Comparison of ENCODE assay signal across 8 cellular contexts in genomic region chr14:105315211-105315721, GRCh38. TPM values are rescaled to one million over a fixed set of nuclear protein-coding genes. Genes with fewer than 3 reads are reported as not detected.
DNase-seq lines count a peak whose midpoint lies in the region; ATAC-seq, FAIRE-seq and TF ChIP-seq lines count a peak whose summit lies in the region.

No MANE protein-coding gene starts in this region.

- FAIRE-seq in RCC 7860 (lab: Jason Lieb, UNC) = no peak

- no peaks in the 10 kb centered on the region for H4K20me1 ChIP-seq in OCI-LY7 (ENCODE audit: insufficient read depth, low read length)

- CTCF ChIA-PET in OCI-LY7 (lab: Charles Lee; ENCODE audit: unreplicated experiment) = interaction anchor here (0.5 kb wide), 1 partner anchor 267 kb away, joined by 4 read pairs; no protein-coding TSS in a partner anchor

- H3K79me2 ChIP-seq in OCI-LY7 (ENCODE audit: insufficient read depth, low read depth, low read length) = no peaks in the 10 kb centered on the region

- POLR2A ChIA-PET in OCI-LY7 (lab: Charles Lee) = interaction anchor here (0.6 to 1.0 kb wide), 2 partner anchors 14 to 24 kb away, joined by 3 to 5 read pairs; partner anchors contain the start of gene BRF1

- TF ChIP-seq CTCF in OCI-LY7 (conservative IDR thresholded peaks at IDR 0.05; ENCODE audit: low read length) = no peak
- TF ChIP-seq CTCF in cardiac muscle cell (IDR thresholded peaks at IDR 0.05; ENCODE audit: low read depth, low read length) = no peak
- no peak for TF ChIP-seq CTCF in progenitor cell of endocrine pancreas (IDR thresholded peaks at IDR 0.05; ENCODE audit: unreplicated experiment)

- H3K27ac Mint-ChIP-seq in progenitor cell of endocrine pancreas = peak overlapping the region; percentile 89

- peak overlapping the region; percentile 74 for H3K4me3 ChIP-seq in OCI-LY7 (ENCODE audit: low read depth, low read length, poor library complexity, severe bottlenecking)
- peak overlapping the region; percentile 62 for H3K4me3 ChIP-seq in cardiac muscle cell

- no peak overlapping the region for H2AFZ ChIP-seq in OCI-LY7 (ENCODE audit: low read length)

- peak overlapping the region; percentile 91 for H3K4me3 Mint-ChIP-seq in progenitor cell of endocrine pancreas (ENCODE audit: low read depth)

- ATAC-seq in GM18517 (IDR thresholded peaks at IDR 0.05; ENCODE audit: unreplicated experiment) (peak; percentile 24), HG02943 (IDR thresholded peaks at IDR 0.05; ENCODE audit: low read depth, unreplicated experiment) (peak; percentile 14)

- no peaks in the 10 kb centered on the region for H3K9me2 ChIP-seq in OCI-LY7 (ENCODE audit: insufficient read depth, low read length)

- H3K4me1 ChIP-seq in OCI-LY7 (ENCODE audit: insufficient read depth, low read length, poor library complexity, severe bottlenecking) = peaks cover 17% of the 10 kb centered on the region
- H3K4me1 ChIP-seq in cardiac muscle cell (ENCODE audit: low read depth) = peaks cover 9% of the 10 kb centered on the region

- H3K27ac ChIP-seq in OCI-LY7 (ENCODE audit: low read depth, low read length, poor library complexity, severe bottlenecking) (no peak overlapping the region), cardiac muscle cell (no peak overlapping the region)

- no peaks in the 10 kb centered on the region for H3K27me3 Mint-ChIP-seq in progenitor cell of endocrine pancreas

- H3K4me1 Mint-ChIP-seq in progenitor cell of endocrine pancreas (ENCODE audit: low read depth) = peaks cover 14% of the 10 kb centered on the region

- H3K9me3 ChIP-seq in OCI-LY7 (ENCODE audit: low read length) (no peaks in the 10 kb centered on the region), cardiac muscle cell (ENCODE audit: low read depth) (no peaks in the 10 kb centered on the region)

- intact Hi-C loops in OCI-LY7 (cut with micrococcal nuclease; ENCODE audit: unreplicated experiment) = no loop called here

- H3K27me3 ChIP-seq in cardiac muscle cell = no peaks in the 10 kb centered on the region

- no peaks in the 10 kb centered on the region for H3K9me3 Mint-ChIP-seq in progenitor cell of endocrine pancreas (ENCODE audit: low read depth)

- H3K36me3 ChIP-seq in OCI-LY7 (ENCODE audit: insufficient read depth, low read length) (no peaks in the 10 kb centered on the region), cardiac muscle cell (no peaks in the 10 kb centered on the region)

- DNase-seq in OCI-LY7 (ENCODE audit: low spot score) = peak; percentile 63
- DNase-seq in activated naive CD4-positive, alpha-beta T cell treated with anti-CD3 and anti-CD28 coated beads, Interleukin-2, amount 50 U/mL, for 16 hours = peak; percentile 42
- DNase-seq in cardiac muscle cell (ENCODE audit: low read depth in 1 of 2, low spot score in 1 of 2) = peak; percentile 36 to 44
- peak; percentile 38 for DNase-seq in progenitor cell of endocrine pancreas (ENCODE audit: low spot score, unreplicated experiment)
- DNase-seq in RCC 7860 (ENCODE audit: low spot score) = no peak
- DNase-seq in SHP77 (lab: John Stamatoyannopoulos, UW) = no peak

- peaks cover 2% of the 10 kb centered on the region for H3K36me3 Mint-ChIP-seq in progenitor cell of endocrine pancreas (ENCODE audit: insufficient read depth)

- BruUV-seq in OCI-LY7 (replicated peaks; lab: Mats Ljungman, UMichigan) = no TSS peak

- peak overlapping the region; percentile 78 for H3K4me2 ChIP-seq in OCI-LY7 (ENCODE audit: low read length)

RNA-seq across cellular contexts. Expression of gene PACS2, which starts 0.7 kb away (rescaled TPM):
- 35.3 and 46.9 TPM in 2 replicates for total RNA-seq in OCI-LY7 (2014; rRNA removed; shearing (Covaris generic))
- 45.4 and 47.3 TPM in 2 replicates for total RNA-seq in OCI-LY7 (2022)
- total RNA-seq in cardiac muscle cell = 96.3 and 144 TPM in 2 replicates
- polyA plus RNA-seq in cardiac muscle cell = 66.1 and 79.1 TPM in 2 replicates
- total RNA-seq in progenitor cell of endocrine pancreas = 177 and 193 TPM in 2 replicates

RNA-seq across cellular contexts. Expression of gene BRF1, which starts 14.5 kb away (rescaled TPM):
- total RNA-seq in OCI-LY7 (2014; rRNA removed; shearing (Covaris generic)) = 23.7 and 25.5 TPM in 2 replicates
- total RNA-seq in OCI-LY7 (2022) (26.4 and 27.0 TPM in 2 replicates), cardiac muscle cell (43.9 and 82.2 TPM in 2 replicates), progenitor cell of endocrine pancreas (49.3 and 49.9 TPM in 2 replicates)
- 22.2 and 26.6 TPM in 2 replicates for polyA plus RNA-seq in cardiac muscle cell

Comparison
In these comparisons a context has a peak if more than half of its experiments do, and no peak if none do; other contexts are left out.
1. DNase-seq: peak in OCI-LY7 (single experiment), activated naive CD4-positive, alpha-beta T cell treated with anti-CD3 and anti-CD28 coated beads, Interleukin-2, amount 50 U/mL, for 16 hours (single experiment), cardiac muscle cell (2 of 2) and progenitor cell of endocrine pancreas (single experiment); none in RCC 7860 (single experiment) and SHP77 (0 of 2).